ENCODE assay signal across 1 cellular context in the genomic region with DNA sequence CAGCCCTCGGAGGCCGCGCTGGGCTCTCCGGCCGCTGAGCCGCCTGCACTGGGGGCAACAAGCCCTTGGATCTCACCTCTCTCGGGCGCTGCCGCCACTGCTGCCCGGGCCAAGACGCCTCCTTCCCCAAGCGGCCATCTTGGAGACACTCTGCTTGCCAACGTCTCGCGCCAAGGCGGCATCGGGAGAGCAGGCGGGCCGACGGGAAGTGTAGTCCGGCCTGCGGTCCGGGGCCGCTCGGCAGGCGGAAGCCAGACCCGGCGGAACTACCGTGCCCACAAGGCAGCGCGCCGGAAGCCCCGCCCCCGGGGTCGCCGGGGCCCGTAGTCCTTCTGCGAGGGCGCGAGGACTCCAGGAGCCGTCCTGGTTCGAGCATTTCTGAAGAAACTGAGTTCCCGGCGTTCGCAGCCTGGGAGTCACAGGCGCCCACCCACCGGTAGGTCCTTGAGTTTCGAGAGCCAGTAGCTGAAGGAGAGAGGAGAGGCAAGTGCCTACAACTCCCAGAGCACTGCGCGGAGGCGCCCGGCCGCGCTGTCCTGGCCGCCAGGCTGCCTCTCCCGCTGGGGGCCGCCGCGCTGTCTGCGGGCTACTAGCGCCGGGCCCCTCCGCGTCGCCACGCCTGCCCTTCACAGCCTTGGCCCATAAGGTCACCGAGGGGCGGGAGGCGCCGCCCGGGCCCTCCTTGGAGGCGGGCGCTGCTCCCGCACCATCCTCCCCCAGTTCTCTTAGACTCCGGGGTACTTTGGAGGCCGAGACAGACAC.
TF ChIP-seq lines count a peak whose summit lies in the region.

A gene with protein sequence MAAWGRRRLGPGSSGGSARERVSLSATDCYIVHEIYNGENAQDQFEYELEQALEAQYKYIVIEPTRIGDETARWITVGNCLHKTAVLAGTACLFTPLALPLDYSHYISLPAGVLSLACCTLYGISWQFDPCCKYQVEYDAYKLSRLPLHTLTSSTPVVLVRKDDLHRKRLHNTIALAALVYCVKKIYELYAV (minus strand): TSS at position 147 of the 762 bp plus-strand sequence. CDS start 9 bp downstream, at position 138.

TF ChIP-seq in K562, 482 proteins besides CTCF, POLR2A, EP300 and RAD21 (continued from another document and continues in another):
- TF ChIP-seq SMAD3 (CRISPR knock-in tag; conservative IDR thresholded peaks at IDR 0.05) (peak; percentile 79), HNRNPH1 (optimal IDR thresholded peaks at IDR 0.05; ENCODE audit: low read depth, low read length) (no peak), MTA1 (IDR thresholded peaks at IDR 0.05; ENCODE audit: borderline replicate concordance) (no peak), DNMT1 (IDR thresholded peaks at IDR 0.05) (no peak), SRSF7 (optimal IDR thresholded peaks at IDR 0.05; ENCODE audit: low read depth, low read length) (no peak), ZNF589 (CRISPR knock-in tag; IDR thresholded peaks at IDR 0.05; ENCODE audit: low read depth) (peak; percentile 87), ZNF274 (IDR thresholded peaks at IDR 0.05; ENCODE audit: borderline replicate concordance, low read depth, low read length) (no peak), FOXP1 (CRISPR knock-in tag; IDR thresholded peaks at IDR 0.05) (no peak), NFATC3 (IDR thresholded peaks at IDR 0.05) (no peak), YBX1 (IDR thresholded peaks at IDR 0.05) (no peak), ZNF124 (CRISPR knock-in tag; IDR thresholded peaks at IDR 0.05) (no peak), HNRNPLL (IDR thresholded peaks at IDR 0.05; ENCODE audit: low read depth, low read length, poor library complexity, severe bottlenecking) (peak; percentile 64), HLTF (IDR thresholded peaks at IDR 0.05) (no peak), ZNF175 (CRISPR knock-in tag; IDR thresholded peaks at IDR 0.05; ENCODE audit: low read depth) (peak; percentile 90), HNRNPK (IDR thresholded peaks at IDR 0.05; ENCODE audit: low read depth, low read length, poor library complexity, severe bottlenecking) (no peak), CBX1 (IDR thresholded peaks at IDR 0.05; ENCODE audit: low read depth) (no peak), ASH1L (IDR thresholded peaks at IDR 0.05; ENCODE audit: borderline replicate concordance, low read depth, partially characterized antibody) (no peak), CCAR2 (IDR thresholded peaks at IDR 0.05; ENCODE audit: low read depth, low read length) (no peak), SMARCE1 (IDR thresholded peaks at IDR 0.05) (no peak), POLR3G (IDR thresholded peaks at IDR 0.05; ENCODE audit: extremely low read depth, insufficient read length, insufficient replicate concordance) (no peak), ELF2 (CRISPR knock-in tag; IDR thresholded peaks at IDR 0.05) (no peak), C11orf30 (IDR thresholded peaks at IDR 0.05; ENCODE audit: low read depth) (peak; percentile 84), MED1 (CRISPR knock-in tag; IDR thresholded peaks at IDR 0.05; ENCODE audit: borderline replicate concordance) (no peak), SIX5 (IDR thresholded peaks at IDR 0.05; ENCODE audit: borderline replicate concordance in 1 of 2, insufficient read depth in 1 of 2, low read depth in 1 of 2, low read length in 2 of 2) (peak; percentile 90 to 93), NUFIP1 (IDR thresholded peaks at IDR 0.05; ENCODE audit: partially characterized antibody) (no peak), OTX1 (CRISPR knock-in tag; IDR thresholded peaks at IDR 0.05) (no peak), KDM4B (IDR thresholded peaks at IDR 0.05; ENCODE audit: borderline replicate concordance in 2 of 2, low read depth in 1 of 2) (no peak), BMI1 (IDR thresholded peaks at IDR 0.05; ENCODE audit: low read length) (no peak), TEAD4 (IDR thresholded peaks at IDR 0.05; ENCODE audit: low read length) (no peak), TEAD4 (CRISPR knock-in tag; IDR thresholded peaks at IDR 0.05; ENCODE audit: borderline replicate concordance) (no peak), NCOA4 (IDR thresholded peaks at IDR 0.05; ENCODE audit: partially characterized antibody) (no peak), CREM (IDR thresholded peaks at IDR 0.05; ENCODE audit: low read depth) (peak; percentile 81), TEAD2 (tag; IDR thresholded peaks at IDR 0.05) (no peak), RCOR1 (IDR thresholded peaks at IDR 0.05; ENCODE audit: borderline replicate concordance in 1 of 2, low read depth in 2 of 2, low read length in 2 of 2) (no peak), PHF8 (IDR thresholded peaks at IDR 0.05; ENCODE audit: borderline replicate concordance, low read length) (peak; percentile 73; the same call in 1 of the 2 replicates), ARHGAP35 (IDR thresholded peaks at IDR 0.05; ENCODE audit: partially characterized antibody) (peak; percentile 74), ZNF3 (CRISPR knock-in tag; IDR thresholded peaks at IDR 0.05) (no peak), CHD2 (IDR thresholded peaks at IDR 0.05; ENCODE audit: low read depth, low read length) (peak; percentile 94), SMARCA4 (IDR thresholded peaks at IDR 0.05) (no peak), KDM1A (IDR thresholded peaks at IDR 0.05) (no peak)
- TF ChIP-seq, protein P1, sequence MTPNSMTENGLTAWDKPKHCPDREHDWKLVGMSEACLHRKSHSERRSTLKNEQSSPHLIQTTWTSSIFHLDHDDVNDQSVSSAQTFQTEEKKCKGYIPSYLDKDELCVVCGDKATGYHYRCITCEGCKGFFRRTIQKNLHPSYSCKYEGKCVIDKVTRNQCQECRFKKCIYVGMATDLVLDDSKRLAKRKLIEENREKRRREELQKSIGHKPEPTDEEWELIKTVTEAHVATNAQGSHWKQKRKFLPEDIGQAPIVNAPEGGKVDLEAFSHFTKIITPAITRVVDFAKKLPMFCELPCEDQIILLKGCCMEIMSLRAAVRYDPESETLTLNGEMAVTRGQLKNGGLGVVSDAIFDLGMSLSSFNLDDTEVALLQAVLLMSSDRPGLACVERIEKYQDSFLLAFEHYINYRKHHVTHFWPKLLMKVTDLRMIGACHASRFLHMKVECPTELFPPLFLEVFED (CRISPR knock-in tag; conservative IDR thresholded peaks at IDR 0.05), result peak; percentile 26; the same call in 1 of the 2 replicates
- TF ChIP-seq, protein P2, sequence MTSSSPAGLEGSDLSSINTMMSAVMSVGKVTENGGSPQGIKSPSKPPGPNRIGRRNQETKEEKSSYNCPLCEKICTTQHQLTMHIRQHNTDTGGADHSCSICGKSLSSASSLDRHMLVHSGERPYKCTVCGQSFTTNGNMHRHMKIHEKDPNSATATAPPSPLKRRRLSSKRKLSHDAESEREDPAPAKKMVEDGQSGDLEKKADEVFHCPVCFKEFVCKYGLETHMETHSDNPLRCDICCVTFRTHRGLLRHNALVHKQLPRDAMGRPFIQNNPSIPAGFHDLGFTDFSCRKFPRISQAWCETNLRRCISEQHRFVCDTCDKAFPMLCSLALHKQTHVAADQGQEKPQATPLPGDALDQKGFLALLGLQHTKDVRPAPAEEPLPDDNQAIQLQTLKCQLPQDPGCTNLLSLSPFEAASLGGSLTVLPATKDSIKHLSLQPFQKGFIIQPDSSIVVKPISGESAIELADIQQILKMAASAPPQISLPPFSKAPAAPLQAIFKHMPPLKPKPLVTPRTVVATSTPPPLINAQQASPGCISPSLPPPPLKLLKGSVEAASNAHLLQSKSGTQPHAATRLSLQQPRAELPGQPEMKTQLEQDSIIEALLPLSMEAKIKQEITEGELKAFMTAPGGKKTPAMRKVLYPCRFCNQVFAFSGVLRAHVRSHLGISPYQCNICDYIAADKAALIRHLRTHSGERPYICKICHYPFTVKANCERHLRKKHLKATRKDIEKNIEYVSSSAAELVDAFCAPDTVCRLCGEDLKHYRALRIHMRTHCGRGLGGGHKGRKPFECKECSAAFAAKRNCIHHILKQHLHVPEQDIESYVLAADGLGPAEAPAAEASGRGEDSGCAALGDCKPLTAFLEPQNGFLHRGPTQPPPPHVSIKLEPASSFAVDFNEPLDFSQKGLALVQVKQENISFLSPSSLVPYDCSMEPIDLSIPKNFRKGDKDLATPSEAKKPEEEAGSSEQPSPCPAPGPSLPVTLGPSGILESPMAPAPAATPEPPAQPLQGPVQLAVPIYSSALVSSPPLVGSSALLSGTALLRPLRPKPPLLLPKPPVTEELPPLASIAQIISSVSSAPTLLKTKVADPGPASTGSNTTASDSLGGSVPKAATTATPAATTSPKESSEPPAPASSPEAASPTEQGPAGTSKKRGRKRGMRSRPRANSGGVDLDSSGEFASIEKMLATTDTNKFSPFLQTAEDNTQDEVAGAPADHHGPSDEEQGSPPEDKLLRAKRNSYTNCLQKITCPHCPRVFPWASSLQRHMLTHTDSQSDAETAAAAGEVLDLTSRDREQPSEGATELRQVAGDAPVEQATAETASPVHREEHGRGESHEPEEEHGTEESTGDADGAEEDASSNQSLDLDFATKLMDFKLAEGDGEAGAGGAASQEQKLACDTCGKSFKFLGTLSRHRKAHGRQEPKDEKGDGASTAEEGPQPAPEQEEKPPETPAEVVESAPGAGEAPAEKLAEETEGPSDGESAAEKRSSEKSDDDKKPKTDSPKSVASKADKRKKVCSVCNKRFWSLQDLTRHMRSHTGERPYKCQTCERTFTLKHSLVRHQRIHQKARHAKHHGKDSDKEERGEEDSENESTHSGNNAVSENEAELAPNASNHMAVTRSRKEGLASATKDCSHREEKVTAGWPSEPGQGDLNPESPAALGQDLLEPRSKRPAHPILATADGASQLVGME (CRISPR knock-in tag; IDR thresholded peaks at IDR 0.05), result no peak
- TF ChIP-seq, protein P3, sequence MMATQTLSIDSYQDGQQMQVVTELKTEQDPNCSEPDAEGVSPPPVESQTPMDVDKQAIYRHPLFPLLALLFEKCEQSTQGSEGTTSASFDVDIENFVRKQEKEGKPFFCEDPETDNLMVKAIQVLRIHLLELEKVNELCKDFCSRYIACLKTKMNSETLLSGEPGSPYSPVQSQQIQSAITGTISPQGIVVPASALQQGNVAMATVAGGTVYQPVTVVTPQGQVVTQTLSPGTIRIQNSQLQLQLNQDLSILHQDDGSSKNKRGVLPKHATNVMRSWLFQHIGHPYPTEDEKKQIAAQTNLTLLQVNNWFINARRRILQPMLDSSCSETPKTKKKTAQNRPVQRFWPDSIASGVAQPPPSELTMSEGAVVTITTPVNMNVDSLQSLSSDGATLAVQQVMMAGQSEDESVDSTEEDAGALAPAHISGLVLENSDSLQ (IDR thresholded peaks at IDR 0.05), result peak; percentile 24; the same call in 1 of the 2 replicates
- TF ChIP-seq, protein P4, sequence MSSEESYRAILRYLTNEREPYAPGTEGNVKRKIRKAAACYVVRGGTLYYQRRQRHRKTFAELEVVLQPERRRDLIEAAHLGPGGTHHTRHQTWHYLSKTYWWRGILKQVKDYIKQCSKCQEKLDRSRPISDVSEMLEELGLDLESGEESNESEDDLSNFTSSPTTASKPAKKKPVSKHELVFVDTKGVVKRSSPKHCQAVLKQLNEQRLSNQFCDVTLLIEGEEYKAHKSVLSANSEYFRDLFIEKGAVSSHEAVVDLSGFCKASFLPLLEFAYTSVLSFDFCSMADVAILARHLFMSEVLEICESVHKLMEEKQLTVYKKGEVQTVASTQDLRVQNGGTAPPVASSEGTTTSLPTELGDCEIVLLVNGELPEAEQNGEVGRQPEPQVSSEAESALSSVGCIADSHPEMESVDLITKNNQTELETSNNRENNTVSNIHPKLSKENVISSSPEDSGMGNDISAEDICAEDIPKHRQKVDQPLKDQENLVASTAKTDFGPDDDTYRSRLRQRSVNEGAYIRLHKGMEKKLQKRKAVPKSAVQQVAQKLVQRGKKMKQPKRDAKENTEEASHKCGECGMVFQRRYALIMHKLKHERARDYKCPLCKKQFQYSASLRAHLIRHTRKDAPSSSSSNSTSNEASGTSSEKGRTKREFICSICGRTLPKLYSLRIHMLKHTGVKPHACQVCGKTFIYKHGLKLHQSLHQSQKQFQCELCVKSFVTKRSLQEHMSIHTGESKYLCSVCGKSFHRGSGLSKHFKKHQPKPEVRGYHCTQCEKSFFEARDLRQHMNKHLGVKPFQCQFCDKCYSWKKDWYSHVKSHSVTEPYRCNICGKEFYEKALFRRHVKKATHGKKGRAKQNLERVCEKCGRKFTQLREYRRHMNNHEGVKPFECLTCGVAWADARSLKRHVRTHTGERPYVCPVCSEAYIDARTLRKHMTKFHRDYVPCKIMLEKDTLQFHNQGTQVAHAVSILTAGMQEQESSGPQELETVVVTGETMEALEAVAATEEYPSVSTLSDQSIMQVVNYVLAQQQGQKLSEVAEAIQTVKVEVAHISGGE (CRISPR knock-in tag; IDR thresholded peaks at IDR 0.05), result peak in 1 of 3 experiments; percentile 84; a peak in 2 of 6 replicates
- TF ChIP-seq, protein P5, sequence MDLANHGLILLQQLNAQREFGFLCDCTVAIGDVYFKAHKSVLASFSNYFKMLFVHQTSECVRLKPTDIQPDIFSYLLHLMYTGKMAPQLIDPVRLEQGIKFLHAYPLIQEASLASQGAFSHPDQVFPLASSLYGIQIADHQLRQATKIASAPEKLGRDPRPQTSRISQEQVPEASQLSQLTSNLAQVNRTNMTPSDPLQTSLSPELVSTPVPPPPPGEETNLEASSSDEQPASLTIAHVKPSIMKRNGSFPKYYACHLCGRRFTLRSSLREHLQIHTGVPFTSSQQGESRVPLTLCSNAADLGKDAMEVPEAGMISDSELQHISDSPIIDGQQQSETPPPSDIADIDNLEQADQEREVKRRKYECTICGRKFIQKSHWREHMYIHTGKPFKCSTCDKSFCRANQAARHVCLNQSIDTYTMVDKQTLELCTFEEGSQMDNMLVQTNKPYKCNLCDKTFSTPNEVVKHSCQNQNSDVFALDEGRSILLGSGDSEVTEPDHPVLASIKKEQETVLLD (IDR thresholded peaks at IDR 0.05), result no peak
- TF ChIP-seq, protein P6, sequence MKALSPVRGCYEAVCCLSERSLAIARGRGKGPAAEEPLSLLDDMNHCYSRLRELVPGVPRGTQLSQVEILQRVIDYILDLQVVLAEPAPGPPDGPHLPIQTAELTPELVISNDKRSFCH (CRISPR knock-in tag; IDR thresholded peaks at IDR 0.05), result no peak
- TF ChIP-seq, protein P6 (tag; IDR thresholded peaks at IDR 0.05), result peak; percentile 77
- TF ChIP-seq, protein P7, sequence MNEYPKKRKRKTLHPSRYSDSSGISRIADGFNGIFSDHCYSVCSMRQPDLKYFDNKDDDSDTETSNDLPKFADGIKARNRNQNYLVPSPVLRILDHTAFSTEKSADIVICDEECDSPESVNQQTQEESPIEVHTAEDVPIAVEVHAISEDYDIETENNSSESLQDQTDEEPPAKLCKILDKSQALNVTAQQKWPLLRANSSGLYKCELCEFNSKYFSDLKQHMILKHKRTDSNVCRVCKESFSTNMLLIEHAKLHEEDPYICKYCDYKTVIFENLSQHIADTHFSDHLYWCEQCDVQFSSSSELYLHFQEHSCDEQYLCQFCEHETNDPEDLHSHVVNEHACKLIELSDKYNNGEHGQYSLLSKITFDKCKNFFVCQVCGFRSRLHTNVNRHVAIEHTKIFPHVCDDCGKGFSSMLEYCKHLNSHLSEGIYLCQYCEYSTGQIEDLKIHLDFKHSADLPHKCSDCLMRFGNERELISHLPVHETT (CRISPR knock-in tag; conservative IDR thresholded peaks at IDR 0.05 in 1 of 2, IDR thresholded peaks at IDR 0.05 in 1 of 2), result peak in 1 of 2 experiments; percentile 74; a peak in 1 of 4 replicates
- TF ChIP-seq, protein P8, sequence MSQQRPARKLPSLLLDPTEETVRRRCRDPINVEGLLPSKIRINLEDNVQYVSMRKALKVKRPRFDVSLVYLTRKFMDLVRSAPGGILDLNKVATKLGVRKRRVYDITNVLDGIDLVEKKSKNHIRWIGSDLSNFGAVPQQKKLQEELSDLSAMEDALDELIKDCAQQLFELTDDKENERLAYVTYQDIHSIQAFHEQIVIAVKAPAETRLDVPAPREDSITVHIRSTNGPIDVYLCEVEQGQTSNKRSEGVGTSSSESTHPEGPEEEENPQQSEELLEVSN (IDR thresholded peaks at IDR 0.05; ENCODE audit: borderline replicate concordance in 1 of 2, extremely low read depth in 1 of 2, insufficient read depth in 1 of 2, insufficient read length in 1 of 2, low read depth in 1 of 2, low read length in 1 of 2, poor library complexity in 1 of 2, severe bottlenecking in 1 of 2), result peak in 1 of 2 experiments; percentile 57
